ENCODE assay signal across 8 cellular contexts in the genomic region with DNA sequence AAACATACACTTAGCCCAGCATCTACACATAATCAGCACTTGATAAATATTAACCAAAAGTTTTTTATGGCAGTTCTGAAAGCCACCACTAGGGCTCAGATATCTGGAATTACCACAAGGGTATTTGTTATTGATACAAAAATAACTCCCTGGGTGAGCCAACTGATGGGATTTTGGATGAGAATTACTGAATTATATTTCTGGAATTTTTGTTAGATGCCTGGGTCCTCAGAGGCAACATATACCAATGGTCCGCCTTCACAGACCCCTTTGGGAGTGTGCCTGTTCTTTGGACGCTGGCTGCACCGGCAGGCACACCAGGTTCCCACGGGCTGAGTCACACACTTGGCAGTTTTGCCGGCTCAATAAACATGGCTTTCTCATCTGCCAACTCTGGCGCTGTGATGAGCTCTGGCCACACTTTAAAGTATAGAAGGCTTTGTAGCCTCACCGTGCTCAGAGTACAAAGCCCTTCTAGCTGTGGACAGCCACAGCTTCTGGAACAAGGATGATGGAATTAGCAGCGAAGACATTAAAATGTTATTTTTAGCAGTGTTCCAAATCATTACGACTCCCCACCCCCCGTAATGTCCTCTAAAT. TPM values are rescaled to one million over a fixed set of nuclear protein-coding genes. Genes with fewer than 3 reads are reported as not detected.
A peak's percentile ranks its signal among the peaks of the same experiment; 100 is the strongest.
DNase-seq lines count a peak whose midpoint lies in the region; ATAC-seq and TF ChIP-seq lines count a peak whose summit lies in the region.

No MANE protein-coding gene starts in this region.

- TF ChIP-seq POLR2A in vagina (IDR thresholded peaks at IDR 0.05) = no peak

- no peak overlapping the region for H3K27ac Mint-ChIP-seq in activated CD4-positive, alpha-beta memory T cell treated with anti-CD3 and anti-CD28 coated beads for 36 hours

- H3K36me3 ChIP-seq in vagina = no peaks in the 10 kb centered on the region

- H3K9me3 Mint-ChIP-seq in activated CD4-positive, alpha-beta memory T cell treated with anti-CD3 and anti-CD28 coated beads for 36 hours = peaks cover 9% of the 10 kb centered on the region

- DNase-seq in GM20000 (ENCODE audit: low spot score) = no peak
- peak; percentile 28 for DNase-seq in NCI-H510A (lab: John Stamatoyannopoulos, UW)
- DNase-seq in dermis microvascular lymphatic vessel endothelial cell (ENCODE audit: low read depth in 2 of 2) = peak; percentile 82 to 94
- DNase-seq in lung microvascular endothelial cell (ENCODE audit: low read depth in 2 of 2) = peak; percentile 93 to 94
- no peak for DNase-seq in vagina (ENCODE audit: extremely low spot score in 2 of 2)
- DNase-seq in GM19238 (ENCODE audit: insufficient read length, low spot score) = no peak
- no peak for DNase-seq in activated CD4-positive, alpha-beta memory T cell treated with anti-CD3 and anti-CD28 coated beads for 36 hours

- no peaks in the 10 kb centered on the region for H3K4me1 Mint-ChIP-seq in activated CD4-positive, alpha-beta memory T cell treated with anti-CD3 and anti-CD28 coated beads for 36 hours (ENCODE audit: low read depth)

- CTCF ChIA-PET in activated CD4-positive, alpha-beta memory T cell treated with anti-CD3 and anti-CD28 coated beads for 36 hours (lab: Charles Lee) = interaction anchor here (1.1 kb wide), 1 partner anchor 27 kb away, joined by 3 read pairs; no protein-coding TSS in a partner anchor

- H3K27me3 Mint-ChIP-seq in activated CD4-positive, alpha-beta memory T cell treated with anti-CD3 and anti-CD28 coated beads for 36 hours = peaks cover under 1% of the 10 kb centered on the region

- H3K36me3 Mint-ChIP-seq in activated CD4-positive, alpha-beta memory T cell treated with anti-CD3 and anti-CD28 coated beads for 36 hours = no peaks in the 10 kb centered on the region

- H3K4me3 Mint-ChIP-seq in activated CD4-positive, alpha-beta memory T cell treated with anti-CD3 and anti-CD28 coated beads for 36 hours = no peak overlapping the region

- H3K4me3 ChIP-seq in vagina = no peak overlapping the region

- H3K27ac ChIP-seq in vagina = peak overlapping the region; percentile 68

- intact Hi-C loops in vagina (cut with DNase I) = no loop called here
- intact Hi-C loops in activated CD4-positive, alpha-beta memory T cell treated with anti-CD3 and anti-CD28 coated beads for 36 hours (cut with micrococcal nuclease) = no loop called here

- peak; percentile 31 for TF ChIP-seq CTCF in GM20000 (IDR thresholded peaks at IDR 0.05; ENCODE audit: extremely low read depth, missing control alignments)
- peak in 2 of 3 experiments; percentile 62 to 66 for TF ChIP-seq CTCF in vagina (IDR thresholded peaks at IDR 0.05)

- ATAC-seq in GM21576 (IDR thresholded peaks at IDR 0.05; ENCODE audit: unreplicated experiment) = no peak

- H3K27me3 ChIP-seq in vagina = no peaks in the 10 kb centered on the region

- POLR2A ChIA-PET in activated CD4-positive, alpha-beta memory T cell treated with anti-CD3 and anti-CD28 coated beads for 36 hours (lab: Charles Lee) = no interaction called here

- H3K9me3 ChIP-seq in vagina = no peaks in the 10 kb centered on the region

- H3K4me1 ChIP-seq in vagina = peaks cover 32% of the 10 kb centered on the region

RNA-seq across cellular contexts. Expression of a gene that starts 24.5 kb away (rescaled TPM):
- total RNA-seq in dermis microvascular lymphatic vessel endothelial cell (1.0 and 1.3 TPM in 2 replicates), lung microvascular endothelial cell (0.20 and 0.65 TPM in 2 replicates), vagina (9.8 TPM)
- 1 to 10 TPM; 1.2 to 1.3 TPM for total RNA-seq in activated CD4-positive, alpha-beta memory T cell treated with anti-CD3 and anti-CD28 coated beads for 36 hours

Comparison
In these comparisons a context has a peak if more than half of its experiments do, and no peak if none do; other contexts are left out.
1. DNase-seq: peak in NCI-H510A (single experiment), dermis microvascular lymphatic vessel endothelial cell (2 of 2) and lung microvascular endothelial cell (2 of 2); none in GM20000 (single experiment), vagina (0 of 2), GM19238 (single experiment) and activated CD4-positive, alpha-beta memory T cell treated with anti-CD3 and anti-CD28 coated beads for 36 hours (single experiment).